Comparison of ENCODE assay signal across 18 cellular contexts in the genomic region with DNA sequence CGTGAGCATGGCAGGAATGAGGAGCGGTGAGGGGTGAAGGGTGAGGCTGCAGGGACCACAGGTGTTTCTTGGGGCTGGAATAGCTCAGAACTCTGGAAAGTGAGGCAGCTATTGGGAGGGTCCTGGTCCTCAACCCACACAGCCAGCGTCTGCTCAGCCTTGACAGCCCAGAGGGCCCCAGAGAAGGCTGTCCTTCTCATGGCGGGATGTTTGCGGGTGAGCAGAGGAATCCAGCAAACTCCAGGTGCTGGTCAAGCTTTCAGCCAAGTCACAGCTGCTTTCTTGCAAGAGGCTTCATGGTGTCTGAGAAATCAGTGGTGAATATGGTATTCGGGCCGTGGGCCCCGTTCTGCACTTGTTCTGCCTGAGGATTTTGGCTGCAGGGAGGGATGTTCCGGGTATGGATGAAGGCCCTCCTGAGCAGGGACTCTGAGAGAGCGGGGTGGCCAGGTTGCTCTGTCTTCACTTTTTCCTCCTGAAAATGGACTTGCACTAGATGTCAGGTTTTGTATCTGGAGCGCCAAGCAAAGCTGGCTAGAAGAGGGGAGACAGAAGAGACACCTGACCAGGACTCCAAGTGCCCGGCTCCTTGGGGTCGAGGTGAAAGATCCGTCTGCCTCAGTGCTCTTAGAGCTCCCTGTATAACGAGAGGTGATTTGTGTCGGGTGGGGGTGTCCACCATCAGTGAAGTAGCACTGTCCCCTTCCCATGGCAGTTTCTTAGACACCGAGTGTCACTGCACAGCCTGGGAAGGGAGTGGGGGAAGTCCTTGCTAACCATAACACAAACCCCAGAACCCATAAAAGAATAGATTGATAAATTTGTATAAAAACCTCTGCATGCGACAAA.
A peak's percentile ranks its signal among the peaks of the same experiment; 100 is the strongest.
DNase-seq lines count a peak whose midpoint lies in the region; ATAC-seq and TF ChIP-seq lines count a peak whose summit lies in the region.
"Had no signal": no experiment of that assay in that cellular context is flagged by ENCODE, and none has a peak within 500 bp of the region (broad histone marks: within the 10 kb centered on the region; RNA-seq: fewer than 3 reads in every experiment).

No MANE protein-coding gene starts in this region.

- intact Hi-C loops in CD4-positive, alpha-beta memory T cell (cut with micrococcal nuclease), result no loop called here
- intact Hi-C loops in dorsolateral prefrontal cortex (cut with DNase I) (no loop called here), right cardiac atrium (cut with DNase I) (loop anchor here in 1 of 4 donors (5.0 kb wide), 1 partner anchor 77 kb away; no protein-coding TSS in a partner anchor)

- H3K27me3 Mint-ChIP-seq in CD4-positive, alpha-beta memory T cell, result no peaks in the 10 kb centered on the region
- no peaks in the 10 kb centered on the region for H3K27me3 Mint-ChIP-seq in osteocyte (ENCODE audit: unreplicated experiment)
- H3K27me3 Mint-ChIP-seq: CD4-positive, alpha-beta T cell had no signal

- H3K27ac ChIP-seq in CD4-positive, alpha-beta memory T cell (ENCODE audit: low read depth, low read length), result no peak overlapping the region
- H3K27ac ChIP-seq in SK-N-MC (peak overlapping the region; percentile 76), dorsolateral prefrontal cortex (peak overlapping the region in 2 of 59 donors; percentile 5 to 47), right cardiac atrium (ENCODE audit: low read length) (no peak overlapping the region)
- H3K27ac ChIP-seq: PC-9 had no signal

- CTCF ChIA-PET in CD4-positive, alpha-beta memory T cell (lab: Charles Lee; ENCODE audit: partially characterized antibody), result no interaction called here

- H3K36me3 Mint-ChIP-seq in CD4-positive, alpha-beta memory T cell, result peaks cover 11 to 20% of the 10 kb centered on the region in 2 donors
- H3K36me3 Mint-ChIP-seq in osteocyte (ENCODE audit: unreplicated experiment), result no peaks in the 10 kb centered on the region

- TF ChIP-seq CTCF in dorsolateral prefrontal cortex (IDR thresholded peaks at IDR 0.05 in 54 of 56, conservative IDR thresholded peaks at IDR 0.05 in 2 of 56; ENCODE audit: low read depth in 1 of 56, partially characterized antibody in 56 of 56) (no peak), osteocyte (IDR thresholded peaks at IDR 0.05) (no peak)

- peak overlapping the region; percentile 32 for H3K9ac ChIP-seq in SK-N-MC (ENCODE audit: insufficient read length)

- no peaks in the 10 kb centered on the region for H3K9me3 ChIP-seq in CD4-positive, alpha-beta memory T cell (ENCODE audit: control insufficient read depth in 1 of 2, low read length in 2 of 2)
- H3K9me3 ChIP-seq in SK-N-MC (ENCODE audit: low read depth, low read length), result no peaks in the 10 kb centered on the region
- no peaks in the 10 kb centered on the region for H3K9me3 ChIP-seq in right cardiac atrium (ENCODE audit: control insufficient read depth, low read length)

- H3K4me1 ChIP-seq in CD4-positive, alpha-beta memory T cell (ENCODE audit: insufficient read depth, low read length), result no peaks in the 10 kb centered on the region
- H3K4me1 ChIP-seq in right cardiac atrium (ENCODE audit: control insufficient read depth, insufficient read depth, low read length), result no peaks in the 10 kb centered on the region

- POLR2A ChIA-PET in CD4-positive, alpha-beta memory T cell (lab: Charles Lee; ENCODE audit: partially characterized antibody), result no interaction called here

- ATAC-seq in HG03175 (IDR thresholded peaks at IDR 0.05; ENCODE audit: unreplicated experiment), result no peak
- no peak for ATAC-seq in right cardiac atrium
- ATAC-seq: GM12878 had no signal

- no peaks in the 10 kb centered on the region for H3K36me3 ChIP-seq in CD4-positive, alpha-beta memory T cell (ENCODE audit: insufficient read depth, low read length)
- no peaks in the 10 kb centered on the region for H3K36me3 ChIP-seq in SK-N-MC (ENCODE audit: insufficient read depth, low read length)

- peak overlapping the region in 1 of 8 donors; percentile 41 for H3K4me3 Mint-ChIP-seq in CD4-positive, alpha-beta memory T cell
- no peak overlapping the region for H3K4me3 Mint-ChIP-seq in osteocyte (ENCODE audit: unreplicated experiment)
- H3K4me3 Mint-ChIP-seq: CD4-positive, alpha-beta T cell had no signal

- no peak for DNase-seq in CD4-positive, alpha-beta memory T cell
- DNase-seq in SK-N-MC (ENCODE audit: low read depth, low spot score) (no peak), dorsolateral prefrontal cortex (peak in 1 of 10 donors; percentile 37), osteocyte (ENCODE audit: extremely low spot score, unreplicated experiment) (peak; percentile 73), right cardiac atrium (no peak), cerebellar nuclear complex (lab: John Stamatoyannopoulos, UW) (no peak), NCI-H774 (lab: John Stamatoyannopoulos, UW) (no peak)
- DNase-seq: Calu3; CD4-positive, alpha-beta T cell; GF-D8; KG1; NCI-H1417; NCI-H187; NCI-H2227 treated with DMSO at 0.1 percent for 48 hours; NCI-H524; PC-9 had no signal

- no peak overlapping the region for H3K4me3 ChIP-seq in CD4-positive, alpha-beta memory T cell (ENCODE audit: low read length in 2 of 2)
- H3K4me3 ChIP-seq in SK-N-MC (peak overlapping the region; percentile 37), dorsolateral prefrontal cortex (peak overlapping the region in 39 of 59 donors; percentile 5 to 62 (median 31)), right cardiac atrium (ENCODE audit: low read length) (no peak overlapping the region)
- H3K4me3 ChIP-seq: GM12878, PC-9 had no signal

- no peaks in the 10 kb centered on the region for H3K27me3 ChIP-seq in CD4-positive, alpha-beta memory T cell (ENCODE audit: insufficient read depth, low read length)
- H3K27me3 ChIP-seq in dorsolateral prefrontal cortex (no peaks in the 10 kb centered on the region), right cardiac atrium (ENCODE audit: control insufficient read depth, insufficient read depth) (no peaks in the 10 kb centered on the region)

- WGBS in right cardiac atrium, result 93% methylated on average over 18 of the region's 18 CpGs

- H3K4me1 Mint-ChIP-seq in CD4-positive, alpha-beta memory T cell, result peaks cover 0 to 2% (median 0%) of the 10 kb centered on the region in 4 donors
- H3K4me1 Mint-ChIP-seq in osteocyte (ENCODE audit: unreplicated experiment), result no peaks in the 10 kb centered on the region

- H3K27ac Mint-ChIP-seq in CD4-positive, alpha-beta memory T cell, result peak overlapping the region in 4 of 7 donors; percentile 3 to 81 (median 22)
- H3K27ac Mint-ChIP-seq in osteocyte (ENCODE audit: unreplicated experiment), result no peak overlapping the region
- H3K27ac Mint-ChIP-seq: CD4-positive, alpha-beta T cell had no signal

- no peaks in the 10 kb centered on the region for H3K9me3 Mint-ChIP-seq in CD4-positive, alpha-beta memory T cell
- H3K9me3 Mint-ChIP-seq in osteocyte (ENCODE audit: unreplicated experiment), result no peaks in the 10 kb centered on the region
- H3K9me3 Mint-ChIP-seq: CD4-positive, alpha-beta T cell had no signal

Comparison
In these comparisons a context has a peak if more than half of its experiments do, and no peak if none do; other contexts are left out.
1. H3K4me3 ChIP-seq: peak in SK-N-MC (single experiment) and dorsolateral prefrontal cortex (39 of 59); none in CD4-positive, alpha-beta memory T cell (0 of 2) and right cardiac atrium (single experiment).